Comparison of ENCODE assay signal across 28 cellular contexts in the genomic region with DNA sequence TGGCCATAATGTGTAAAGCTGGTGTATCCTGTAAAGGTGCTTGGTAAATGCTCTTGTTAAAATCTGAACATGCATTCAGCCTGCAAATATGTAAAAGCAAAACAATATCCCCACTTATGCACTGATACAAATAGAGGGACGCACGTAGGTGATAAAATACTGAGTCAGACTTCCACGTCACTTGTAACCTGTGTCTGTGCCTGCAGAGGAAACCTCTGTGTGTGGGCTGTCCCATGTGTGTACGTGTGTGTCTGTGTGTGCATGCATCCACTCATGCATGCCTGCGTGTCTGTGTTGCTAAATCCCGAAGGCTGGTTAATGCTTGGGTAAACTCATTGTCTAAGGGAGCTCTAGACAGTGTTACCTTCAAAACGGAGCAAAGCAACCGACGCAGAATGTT.
A peak's percentile ranks its signal among the peaks of the same experiment; 100 is the strongest.
DNase-seq lines count a peak whose midpoint lies in the region; ATAC-seq, FAIRE-seq and TF ChIP-seq lines count a peak whose summit lies in the region.
"Had no signal": no experiment of that assay in that cellular context is flagged by ENCODE, and none has a peak within 500 bp of the region (broad histone marks: within the 10 kb centered on the region; RNA-seq: fewer than 3 reads in every experiment).

No MANE protein-coding gene starts in this region.

- H3K27ac Mint-ChIP-seq in astrocyte (ENCODE audit: unreplicated experiment): no peak overlapping the region
- H3K27ac Mint-ChIP-seq: CD4-positive, alpha-beta memory T cell; IgD-negative memory B cell had no signal

- H3K9me3 Mint-ChIP-seq in astrocyte (ENCODE audit: unreplicated experiment): peaks cover 2% of the 10 kb centered on the region

- H3K4me1 ChIP-seq in BLaER1 treated with 17β-estradiol and CSF1 and Interleukin-3, amounts not matched to agents 10 nM and 100 nM: peaks cover 34 to 57% (median 45%) of the 10 kb centered on the region in 10 experiments
- H3K4me1 ChIP-seq in astrocyte (ENCODE audit: insufficient read depth, low read length): peaks cover 3% of the 10 kb centered on the region
- H3K4me1 ChIP-seq: BE2C had no signal

- no peak for FAIRE-seq in astrocyte (lab: Jason Lieb, UNC)
- FAIRE-seq: A204.1, GM12892, GM18507, H54, HTR-8/SVneo had no signal

- H3K4me3 ChIP-seq in BLaER1 treated with 17β-estradiol and CSF1 and Interleukin-3, amounts not matched to agents 10 nM and 100 nM: no peak overlapping the region
- H3K4me3 ChIP-seq in astrocyte (ENCODE audit: insufficient read depth, low read depth, low read length): no peak overlapping the region
- H3K4me3 ChIP-seq: MG63, SK-N-MC had no signal

- DNase-seq in astrocyte (ENCODE audit: low read depth): peak; percentile 58
- peak; percentile 45 for DNase-seq in epithelial cell of prostate (ENCODE audit: low read depth, low spot score)
- peak; percentile 72 for DNase-seq in kidney tubule cell (ENCODE audit: low spot score)
- DNase-seq in NCI-H187 (lab: John Stamatoyannopoulos, UW): no peak
- DNase-seq in NCI-H524 (lab: John Stamatoyannopoulos, UW): no peak
- DNase-seq: BE2C; Calu3; CD4-positive, alpha-beta memory T cell; DMS79; Karpas-422; MG63; NCI-H1048; NCI-H1436; NCI-H2029; NCI-H2171 treated with DMSO at 0.1 percent for 48 hours; NCI-H446 treated with DMSO at 0.1 percent for 48 hours; Right ventricle myocardium superior had no signal

- no peaks in the 10 kb centered on the region for H4K20me1 ChIP-seq in BLaER1 treated with 17β-estradiol and CSF1 and Interleukin-3, amounts not matched to agents 10 nM and 100 nM
- H4K20me1 ChIP-seq in astrocyte (ENCODE audit: insufficient read depth, low read length): no peaks in the 10 kb centered on the region

- no peak overlapping the region for H2AFZ ChIP-seq in astrocyte (ENCODE audit: low read depth, low read length)

- no peaks in the 10 kb centered on the region for H3K79me2 ChIP-seq in astrocyte (ENCODE audit: insufficient read depth, low read length)

- peaks cover 4% of the 10 kb centered on the region for H3K4me1 Mint-ChIP-seq in astrocyte (ENCODE audit: low read depth, unreplicated experiment)

- H3K9me3 ChIP-seq in BLaER1 treated with 17β-estradiol and CSF1 and Interleukin-3, amounts not matched to agents 10 nM and 100 nM (replicated peaks in 1 of 11): peaks cover 20 to 53% (median 28%) of the 10 kb centered on the region in 11 experiments
- H3K9me3 ChIP-seq in astrocyte (ENCODE audit: insufficient read depth, low read depth, low read length): no peaks in the 10 kb centered on the region
- H3K9me3 ChIP-seq: BE2C, MG63 had no signal

- peaks cover 24% of the 10 kb centered on the region for H3K27me3 Mint-ChIP-seq in astrocyte (ENCODE audit: low read depth, unreplicated experiment)
- H3K27me3 Mint-ChIP-seq: IgD-negative memory B cell had no signal

- no peaks in the 10 kb centered on the region for H3K36me3 Mint-ChIP-seq in astrocyte (ENCODE audit: low read depth, unreplicated experiment)
- H3K36me3 Mint-ChIP-seq: IgD-negative memory B cell had no signal

- peak overlapping the region in 3 of 11 experiments; percentile 29 to 60 (median 51); a peak in 5 of 22 replicates for H3K27ac ChIP-seq in BLaER1 treated with 17β-estradiol and CSF1 and Interleukin-3, amounts not matched to agents 10 nM and 100 nM
- no peak overlapping the region for H3K27ac ChIP-seq in astrocyte (ENCODE audit: low read depth, low read length)
- H3K27ac ChIP-seq in epithelial cell of prostate: no peak overlapping the region
- H3K27ac ChIP-seq: HL-60, SK-N-MC had no signal

- no peak overlapping the region for H3K4me3 Mint-ChIP-seq in astrocyte (ENCODE audit: unreplicated experiment)
- H3K4me3 Mint-ChIP-seq: CD4-positive, alpha-beta memory T cell; IgD-negative memory B cell had no signal

- TF ChIP-seq CTCF in astrocyte (IDR thresholded peaks at IDR 0.05; ENCODE audit: insufficient read depth, low read depth, low read length): no peak

- peak overlapping the region; percentile 18 to 77 (median 52) for H3K4me2 ChIP-seq in BLaER1 treated with 17β-estradiol and CSF1 and Interleukin-3, amounts not matched to agents 10 nM and 100 nM
- H3K4me2 ChIP-seq in astrocyte (ENCODE audit: low read length): peak overlapping the region; percentile 5

- H3K9ac ChIP-seq in BLaER1 treated with 17β-estradiol and CSF1 and Interleukin-3, amounts not matched to agents 10 nM and 100 nM: peak overlapping the region in 3 of 11 experiments; percentile 21 to 49 (median 29); a peak in 5 of 22 replicates
- no peak overlapping the region for H3K9ac ChIP-seq in astrocyte (ENCODE audit: low read length)

- ATAC-seq in GM21528 (IDR thresholded peaks at IDR 0.05; ENCODE audit: low FRiP score, unreplicated experiment) (no peak), HG02870 (IDR thresholded peaks at IDR 0.05; ENCODE audit: unreplicated experiment) (no peak)

- H3K36me3 ChIP-seq in BLaER1 treated with 17β-estradiol and CSF1 and Interleukin-3, amounts not matched to agents 10 nM and 100 nM: peaks cover 0 to 5% (median 0%) of the 10 kb centered on the region in 11 experiments; a peak in 2 of 22 replicates
- H3K36me3 ChIP-seq in astrocyte (ENCODE audit: insufficient read depth, low read length): no peaks in the 10 kb centered on the region
- H3K36me3 ChIP-seq: BE2C, MG63 had no signal

- H3K27me3 ChIP-seq in BLaER1 treated with 17β-estradiol and CSF1 and Interleukin-3, amounts not matched to agents 10 nM and 100 nM: no peaks in the 10 kb centered on the region
- no peaks in the 10 kb centered on the region for H3K27me3 ChIP-seq in astrocyte (ENCODE audit: insufficient read depth, low read length)
- H3K27me3 ChIP-seq: BE2C, MG63 had no signal

Comparison
In these comparisons a context has a peak if more than half of its experiments do, and no peak if none do; other contexts are left out.
1. DNase-seq: peak in astrocyte (single experiment), epithelial cell of prostate (single experiment) and kidney tubule cell (single experiment); none in NCI-H187 (0 of 2) and NCI-H524 (0 of 2).